5 cellular contexts compared by ENCODE assay signal in genomic region chr9:68305680-68306285, GRCh38. TPM values are rescaled to one million over a fixed set of nuclear protein-coding genes. Genes with fewer than 3 reads are reported as not detected.
"Had no signal": no experiment of that assay in that cellular context is flagged by ENCODE, and none has a peak within 500 bp of the region (broad histone marks: within the 10 kb centered on the region; RNA-seq: fewer than 3 reads in every experiment).

No MANE protein-coding gene starts in this region.

RNA-seq across cellular contexts. Expression of gene FOXD4L3, which starts 3.1 kb away (rescaled TPM):
- total RNA-seq: LHCN-M2, PC-3, Right ventricle myocardium superior, SJSA1 had no signal

RNA-seq across cellular contexts. Expression of gene PGM5, which starts 50.6 kb away (rescaled TPM):
- total RNA-seq: LHCN-M2 had no signal
- polyA plus RNA-seq: SK-N-SH had no signal
